ENCODE assay signal across 15 cellular contexts in the genomic region with DNA sequence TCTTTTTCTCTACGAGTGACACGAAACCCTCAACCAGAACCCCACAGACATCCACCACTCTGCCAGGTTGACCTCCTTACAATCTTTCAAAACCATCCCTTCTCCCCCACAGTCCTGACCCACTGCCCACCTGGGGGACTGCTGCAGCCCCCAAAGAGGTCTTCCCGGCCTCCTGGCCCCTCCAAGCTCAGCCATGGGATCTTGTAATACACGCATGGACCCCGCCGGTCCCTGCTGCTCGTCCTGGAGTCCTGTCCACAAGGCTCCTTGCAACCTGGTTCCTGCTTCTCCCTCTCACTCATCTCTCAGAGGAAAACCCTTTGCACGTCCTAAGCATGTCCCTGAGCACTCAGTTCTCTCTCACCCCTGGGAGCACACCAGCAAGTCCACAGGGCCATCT.
DNase-seq lines count a peak whose midpoint lies in the region; ATAC-seq, FAIRE-seq and TF ChIP-seq lines count a peak whose summit lies in the region.
"Had no signal": no experiment of that assay in that cellular context is flagged by ENCODE, and none has a peak within 500 bp of the region (broad histone marks: within the 10 kb centered on the region; RNA-seq: fewer than 3 reads in every experiment).

No MANE protein-coding gene starts in this region.

- H3K9me2 ChIP-seq in hepatocyte (replicated peaks; ENCODE audit: insufficient read depth) (no peaks in the 10 kb centered on the region), MM.1S (replicated peaks; ENCODE audit: insufficient read depth, low read length) (no peaks in the 10 kb centered on the region)

- H3K4me3 ChIP-seq in liver (ENCODE audit: low read depth in 1 of 3, low read length in 3 of 3) (no peak overlapping the region), HepG2 (replicated peaks in 1 of 3; ENCODE audit: insufficient read depth in 1 of 3, low read depth in 2 of 3, low read length in 3 of 3) (no peak overlapping the region), endodermal cell (ENCODE audit: low read length) (no peak overlapping the region), hepatocyte (no peak overlapping the region), MM.1S (ENCODE audit: low read length) (no peak overlapping the region)

- BruUV-seq in HepG2 (replicated peaks; lab: Mats Ljungman, UMichigan): no TSS peak

- intact Hi-C loops in HepG2 (cut with micrococcal nuclease; ENCODE audit: unreplicated experiment) (no loop called here), natural killer cell (cut with micrococcal nuclease) (no loop called here)

- no peak for TF ChIP-seq CTCF in liver (IDR thresholded peaks at IDR 0.05; ENCODE audit: low read depth, low read length, missing input control)
- no peak for TF ChIP-seq CTCF in HepG2 (CRISPR knock-in tag; IDR thresholded peaks at IDR 0.05)
- TF ChIP-seq CTCF in endodermal cell (conservative IDR thresholded peaks at IDR 0.05): no peak
- no peak for TF ChIP-seq CTCF in natural killer cell (IDR thresholded peaks at IDR 0.05)
- no peak for TF ChIP-seq CTCF in type B pancreatic cell (conservative IDR thresholded peaks at IDR 0.05)
- TF ChIP-seq CTCF in hepatocyte (IDR thresholded peaks at IDR 0.05; ENCODE audit: poor library complexity): no peak
- no peak for TF ChIP-seq CTCF in MM.1S (IDR thresholded peaks at IDR 0.05; ENCODE audit: low read length)

- no peaks in the 10 kb centered on the region for H4K20me1 ChIP-seq in HepG2 (ENCODE audit: insufficient read depth, low read length)
- H4K20me1 ChIP-seq in hepatocyte (ENCODE audit: insufficient read depth, poor library complexity, severe bottlenecking): no peaks in the 10 kb centered on the region
- H4K20me1 ChIP-seq in MM.1S (ENCODE audit: insufficient read depth, low read length): no peaks in the 10 kb centered on the region

- ATAC-seq in HepG2: no peak
- no peak for ATAC-seq in natural killer cell
- ATAC-seq in GM21423 (IDR thresholded peaks at IDR 0.05; ENCODE audit: unreplicated experiment): no peak

- TF ChIP-seq POLR2A in HepG2 (IDR thresholded peaks at IDR 0.05; ENCODE audit: insufficient read depth in 1 of 2, low read depth in 2 of 2, low read length in 2 of 2): no peak

- H3K4me1 ChIP-seq in liver (ENCODE audit: control insufficient read depth in 4 of 4, insufficient read depth in 4 of 4, low read length in 3 of 4) (peaks cover 34 to 76% (median 65%) of the 10 kb centered on the region in 4 donors), HepG2 (ENCODE audit: insufficient read depth, low read length) (peaks cover 70% of the 10 kb centered on the region), endodermal cell (ENCODE audit: control insufficient read depth, insufficient read depth, low read length) (no peaks in the 10 kb centered on the region), hepatocyte (ENCODE audit: insufficient read depth) (no peaks in the 10 kb centered on the region), MM.1S (ENCODE audit: low read length) (no peaks in the 10 kb centered on the region)

- H3K27ac Mint-ChIP-seq in endodermal cell (no peak overlapping the region), natural killer cell (peak overlapping the region in 1 of 2 donors; percentile 44), type B pancreatic cell (peak overlapping the region; percentile 45)

- POLR2A ChIA-PET in HepG2 (lab: Yijun Ruan, JAX): no interaction called here

- H3K27me3 ChIP-seq in liver (ENCODE audit: control insufficient read depth in 4 of 4, insufficient read depth in 4 of 4, low read length in 3 of 4): no peaks in the 10 kb centered on the region
- no peaks in the 10 kb centered on the region for H3K27me3 ChIP-seq in HepG2 (ENCODE audit: control insufficient read depth in 1 of 2, insufficient read depth in 2 of 2, low read length in 2 of 2)
- H3K27me3 ChIP-seq in endodermal cell (ENCODE audit: control insufficient read depth, insufficient read depth, low read length, poor library complexity, severe bottlenecking): no peaks in the 10 kb centered on the region
- no peaks in the 10 kb centered on the region for H3K27me3 ChIP-seq in hepatocyte
- H3K27me3 ChIP-seq in MM.1S (replicated peaks; ENCODE audit: insufficient read depth, low read length): no peaks in the 10 kb centered on the region

- no peaks in the 10 kb centered on the region for H3K4me1 Mint-ChIP-seq in endodermal cell
- H3K4me1 Mint-ChIP-seq in natural killer cell: peaks cover 29 to 39% of the 10 kb centered on the region in 2 donors
- H3K4me1 Mint-ChIP-seq in type B pancreatic cell (ENCODE audit: unreplicated experiment): peaks cover 4% of the 10 kb centered on the region

- H3K9me3 Mint-ChIP-seq in endodermal cell (no peaks in the 10 kb centered on the region), natural killer cell (no peaks in the 10 kb centered on the region), type B pancreatic cell (no peaks in the 10 kb centered on the region)

- 92% methylated on average over 8 of the region's 8 CpGs for WGBS in liver
- 94% methylated on average over 8 of the region's 8 CpGs for WGBS in HepG2 (ENCODE audit: low lambda C conversion rate)
- WGBS in endodermal cell (ENCODE audit: insufficient coverage in 1 of 2, insufficient read length in 1 of 2), 2 experiments: 92 to 97% methylated on average over 7 to 8 of the region's 8 CpGs
- 99% methylated on average over 6 of the region's 8 CpGs for WGBS in hepatocyte (ENCODE audit: low lambda C conversion rate, missing lambda C conversion rate)

- peak overlapping the region; percentile 89 for H3K27ac ChIP-seq in liver (ENCODE audit: low read depth in 1 of 2, low read length in 2 of 2)
- no peak overlapping the region for H3K27ac ChIP-seq in HepG2 (ENCODE audit: extremely low read length, insufficient read depth, low read length)
- H3K27ac ChIP-seq in endodermal cell (ENCODE audit: low read depth, low read length): no peak overlapping the region
- no peak overlapping the region for H3K27ac ChIP-seq in hepatocyte
- H3K27ac ChIP-seq in MM.1S (ENCODE audit: low read length): no peak overlapping the region

- H2AFZ ChIP-seq in HepG2 (ENCODE audit: low read length) (no peak overlapping the region), hepatocyte (no peak overlapping the region), MM.1S (ENCODE audit: low read length) (no peak overlapping the region)

- H3K79me2 ChIP-seq in HepG2 (ENCODE audit: insufficient read depth, low read length) (no peaks in the 10 kb centered on the region), hepatocyte (no peaks in the 10 kb centered on the region), MM.1S (ENCODE audit: low read length) (no peaks in the 10 kb centered on the region)

- H3K9me3 ChIP-seq in liver (ENCODE audit: control insufficient read depth in 4 of 4, low read length in 3 of 4): no peaks in the 10 kb centered on the region
- no peaks in the 10 kb centered on the region for H3K9me3 ChIP-seq in HepG2 (ENCODE audit: low read length)
- no peaks in the 10 kb centered on the region for H3K9me3 ChIP-seq in endodermal cell (ENCODE audit: control insufficient read depth, low read length)
- H3K9me3 ChIP-seq in hepatocyte (ENCODE audit: low read depth): no peaks in the 10 kb centered on the region
- no peaks in the 10 kb centered on the region for H3K9me3 ChIP-seq in MM.1S (replicated peaks; ENCODE audit: insufficient read depth, low read length)

- no peaks in the 10 kb centered on the region for H3F3A ChIP-seq in MM.1S (ENCODE audit: insufficient read depth, low read length)

- FAIRE-seq in HepG2 (lab: Jason Lieb, UNC): no peak

- TF ChIP-seq EP300 in HepG2 (IDR thresholded peaks at IDR 0.05; ENCODE audit: low read depth in 2 of 2, low read length in 2 of 2): no peak
- no peak for TF ChIP-seq EP300 in HepG2 (CRISPR knock-in tag; IDR thresholded peaks at IDR 0.05; ENCODE audit: borderline replicate concordance)

- H3K4me2 ChIP-seq in HepG2 (ENCODE audit: low read depth, low read length): no peak overlapping the region
- no peak overlapping the region for H3K4me2 ChIP-seq in hepatocyte
- H3K4me2 ChIP-seq in MM.1S (ENCODE audit: low read depth, low read length): no peak overlapping the region

- H3K36me3 Mint-ChIP-seq in endodermal cell (ENCODE audit: low read depth): peaks cover 80% of the 10 kb centered on the region
- H3K36me3 Mint-ChIP-seq in natural killer cell: peaks cover 6% of the 10 kb centered on the region
- peaks cover 23% of the 10 kb centered on the region for H3K36me3 Mint-ChIP-seq in type B pancreatic cell

- CTCF ChIA-PET in HepG2 (lab: Yijun Ruan, JAX; ENCODE audit: low intra/inter-chr PET ratio, low total read pairs): no interaction called here

- H3K9ac ChIP-seq in liver (ENCODE audit: low read depth in 1 of 2, low read length in 2 of 2) (peak overlapping the region in 1 of 2 donors; percentile 13), HepG2 (ENCODE audit: insufficient read depth, low read depth, low read length) (no peak overlapping the region), endodermal cell (ENCODE audit: extremely low read depth, low read length, poor library complexity, severe bottlenecking) (no peak overlapping the region), MM.1S (ENCODE audit: low read length) (no peak overlapping the region)

- DNase-seq in HepG2 (ENCODE audit: low spot score): no peak
- DNase-seq in endodermal cell: peak; percentile 17
- DNase-seq in natural killer cell: no peak
- no peak for DNase-seq in type B pancreatic cell (ENCODE audit: extremely low spot score, unreplicated experiment)
- no peak for DNase-seq in hepatocyte (ENCODE audit: low spot score)
- DNase-seq in MM.1S: no peak
- DNase-seq: EL, H7, MV-4-11, NCI-H1417, NCI-H187 treated with DMSO at 0.1 percent for 48 hours, NCI-H69, SHP77 treated with DMSO at 0.1 percent for 48 hours had no signal

- H3K36me3 ChIP-seq in liver (ENCODE audit: control insufficient read depth in 4 of 4, insufficient read depth in 3 of 4, low read depth in 1 of 4, low read length in 3 of 4) (peaks cover 4 to 10% (median 5%) of the 10 kb centered on the region in 4 donors), HepG2 (replicated peaks in 1 of 2; ENCODE audit: control insufficient read depth in 1 of 2, insufficient read depth in 2 of 2, low read length in 2 of 2) (peaks cover 27 to 72% of the 10 kb centered on the region in 2 experiments), endodermal cell (ENCODE audit: control insufficient read depth, insufficient read depth, low read length) (peaks cover 81% of the 10 kb centered on the region), hepatocyte (replicated peaks; ENCODE audit: insufficient read depth, low read depth) (no peaks in the 10 kb centered on the region), MM.1S (replicated peaks; ENCODE audit: insufficient read depth, low read length) (peaks cover 9% of the 10 kb centered on the region; the same call in 1 of the 2 replicates)

- H3K27me3 Mint-ChIP-seq in endodermal cell (ENCODE audit: insufficient read depth) (no peaks in the 10 kb centered on the region), natural killer cell (ENCODE audit: low read depth in 2 of 2) (no peaks in the 10 kb centered on the region), type B pancreatic cell (no peaks in the 10 kb centered on the region)

- TF ChIP-seq RAD21 in liver (IDR thresholded peaks at IDR 0.05) (no peak), HepG2 (CRISPR knock-in tag; IDR thresholded peaks at IDR 0.05) (no peak)

- in situ Hi-C loops in HepG2 (cut with HindIII; ENCODE audit: extremely low pct_ligation_motif_present, low pct_unique_long_range_greater_than_20kb): no loop called here

- H3K4me3 Mint-ChIP-seq in endodermal cell (no peak overlapping the region), natural killer cell (peak overlapping the region; percentile 11), type B pancreatic cell (no peak overlapping the region)

Comparison
In these comparisons a context has a peak if more than half of its experiments do, and no peak if none do; other contexts are left out.
1. H3K27ac ChIP-seq: peak in liver (2 of 2); none in HepG2 (single experiment), endodermal cell (single experiment), hepatocyte (single experiment) and MM.1S (single experiment).